Comparison of ENCODE assay signal across 1 cellular context in the genomic region with DNA sequence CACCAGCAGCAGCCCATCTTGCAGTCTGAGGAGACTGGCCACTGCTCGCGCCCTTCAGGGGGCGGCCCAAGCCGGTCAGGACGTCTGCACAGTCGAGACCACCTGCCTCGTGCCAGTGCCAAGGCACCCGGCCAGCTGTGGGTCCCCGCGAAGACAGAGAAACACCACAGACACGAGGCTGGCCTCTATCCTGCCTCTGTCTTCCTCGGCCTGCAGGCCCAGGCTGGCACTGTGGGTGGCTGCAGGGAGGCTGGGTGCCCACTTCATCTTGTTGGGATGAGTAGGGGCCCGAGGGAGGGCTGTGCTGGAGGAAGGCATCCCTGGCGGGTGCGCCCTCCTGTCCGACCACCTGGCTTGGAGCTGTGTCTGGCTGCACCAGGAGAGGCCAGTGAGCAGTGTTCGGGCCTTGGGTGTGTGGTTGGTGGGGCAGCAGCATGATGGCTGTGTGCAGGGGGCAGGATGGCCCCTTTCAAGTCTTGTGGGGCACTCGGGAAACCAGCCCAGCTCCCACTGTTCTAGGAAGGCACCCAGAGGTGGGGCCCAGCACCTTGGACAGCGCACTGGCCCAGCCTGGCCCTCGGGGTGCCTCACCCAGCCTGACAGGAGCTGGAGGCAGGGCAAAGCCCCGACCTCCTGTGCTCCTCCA.
TF ChIP-seq lines count a peak whose summit lies in the region.

No MANE protein-coding gene starts in this region.

TF ChIP-seq in HepG2, 621 proteins besides CTCF, POLR2A, EP300 and RAD21 (continued from another document):
- TF ChIP-seq, protein P1, sequence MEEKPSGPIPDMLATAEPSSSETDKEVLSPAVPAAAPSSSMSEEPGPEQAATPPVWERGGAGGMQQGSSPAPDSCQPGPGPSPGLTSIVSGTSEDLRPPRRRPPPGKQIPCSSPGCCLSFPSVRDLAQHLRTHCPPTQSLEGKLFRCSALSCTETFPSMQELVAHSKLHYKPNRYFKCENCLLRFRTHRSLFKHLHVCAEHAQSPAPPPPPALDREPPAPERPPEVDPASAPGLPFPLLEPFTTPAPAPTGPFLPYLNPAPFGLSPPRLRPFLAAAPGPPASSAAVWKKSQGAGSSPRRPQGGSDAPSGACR (CRISPR knock-in tag; IDR thresholded peaks at IDR 0.05) = no peak
- TF ChIP-seq HNRNPL (IDR thresholded peaks at IDR 0.05; ENCODE audit: low read depth, low read length) (0 out of 2 replicates have a peak, but pooled peaks have one; percentile 27), PRMT3 (CRISPR knock-in tag; IDR thresholded peaks at IDR 0.05; ENCODE audit: borderline replicate concordance, low read depth) (peak; percentile 80; the same call in 1 of the 2 replicates), ZBTB26 (CRISPR knock-in tag; IDR thresholded peaks at IDR 0.05; ENCODE audit: borderline replicate concordance) (peak; percentile 89), KDM4B (CRISPR knock-in tag; IDR thresholded peaks at IDR 0.05) (peak; percentile 73; the same call in 1 of the 2 replicates), TFDP1 (CRISPR knock-in tag; IDR thresholded peaks at IDR 0.05; ENCODE audit: borderline replicate concordance) (no peak), ZNF891 (CRISPR knock-in tag; IDR thresholded peaks at IDR 0.05) (peak; percentile 66; the same call in 1 of the 2 replicates), KDM6A (CRISPR knock-in tag; IDR thresholded peaks at IDR 0.05; ENCODE audit: low read depth) (no peak), YEATS2 (CRISPR knock-in tag; IDR thresholded peaks at IDR 0.05; ENCODE audit: borderline replicate concordance) (peak; percentile 29; the same call in 1 of the 2 replicates), ATF7-NPFF (CRISPR knock-in tag; IDR thresholded peaks at IDR 0.05; ENCODE audit: low read depth) (peak; percentile 38; the same call in 1 of the 2 replicates), HMG20B (CRISPR knock-in tag; conservative IDR thresholded peaks at IDR 0.05) (0 out of 2 replicates have a peak, but pooled peaks have one; percentile 27), ZMAT3 (CRISPR knock-in tag; conservative IDR thresholded peaks at IDR 0.05) (peak; percentile 43; the same call in 1 of the 2 replicates)
- TF ChIP-seq, protein P2, sequence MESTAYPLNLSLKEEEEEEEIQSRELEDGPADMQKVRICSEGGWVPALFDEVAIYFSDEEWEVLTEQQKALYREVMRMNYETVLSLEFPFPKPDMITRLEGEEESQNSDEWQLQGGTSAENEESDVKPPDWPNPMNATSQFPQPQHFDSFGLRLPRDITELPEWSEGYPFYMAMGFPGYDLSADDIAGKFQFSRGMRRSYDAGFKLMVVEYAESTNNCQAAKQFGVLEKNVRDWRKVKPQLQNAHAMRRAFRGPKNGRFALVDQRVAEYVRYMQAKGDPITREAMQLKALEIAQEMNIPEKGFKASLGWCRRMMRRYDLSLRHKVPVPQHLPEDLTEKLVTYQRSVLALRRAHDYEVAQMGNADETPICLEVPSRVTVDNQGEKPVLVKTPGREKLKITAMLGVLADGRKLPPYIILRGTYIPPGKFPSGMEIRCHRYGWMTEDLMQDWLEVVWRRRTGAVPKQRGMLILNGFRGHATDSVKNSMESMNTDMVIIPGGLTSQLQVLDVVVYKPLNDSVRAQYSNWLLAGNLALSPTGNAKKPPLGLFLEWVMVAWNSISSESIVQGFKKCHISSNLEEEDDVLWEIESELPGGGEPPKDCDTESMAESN (CRISPR knock-in tag; conservative IDR thresholded peaks at IDR 0.05) = 0 out of 2 replicates have a peak, but pooled peaks have one; percentile 37
